1 cellular context compared by ENCODE assay signal in the genomic region with DNA sequence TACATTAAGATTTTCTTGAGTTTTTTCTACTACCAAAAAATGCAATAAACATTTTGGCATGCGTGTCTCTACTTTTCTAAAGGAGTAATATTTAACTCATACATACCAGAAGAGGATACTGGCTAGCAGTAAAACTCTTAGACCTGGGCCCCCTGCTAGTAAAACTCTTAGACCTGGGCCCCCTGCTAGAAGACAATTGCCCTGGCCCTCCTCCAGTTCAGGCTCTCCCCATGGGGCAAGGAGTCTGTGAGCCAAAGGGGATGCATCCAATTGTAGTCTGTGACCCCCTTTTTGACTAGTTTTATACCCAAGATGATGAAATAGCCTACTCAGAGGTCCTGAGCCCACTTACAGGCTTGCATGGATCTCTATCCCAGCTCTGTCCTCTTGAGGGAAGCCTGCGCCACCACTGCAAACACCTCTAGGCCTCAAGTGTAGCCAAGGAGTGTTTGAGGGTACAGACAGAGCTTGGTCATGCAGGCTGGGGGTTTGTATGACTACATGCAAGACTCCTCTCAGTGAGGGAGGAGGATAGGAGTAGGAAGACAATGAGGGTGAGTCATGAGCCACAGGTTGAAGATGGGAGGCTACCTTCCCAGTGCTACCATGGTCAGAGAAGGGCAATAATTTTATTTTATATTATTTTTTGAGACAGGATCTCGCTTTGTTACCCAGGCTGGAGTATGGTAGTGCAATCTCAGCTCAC.
TF ChIP-seq lines count a peak whose summit lies in the region.

No MANE protein-coding gene starts in this region.

TF ChIP-seq in H1, 55 proteins besides CTCF, POLR2A, EP300 and RAD21:
- TF ChIP-seq TEAD4 (IDR thresholded peaks at IDR 0.05; ENCODE audit: low read depth, low read length) = no peak
- peak; percentile 68; the same call in 1 of the 2 replicates for TF ChIP-seq JUND (IDR thresholded peaks at IDR 0.05; ENCODE audit: low read length)
